22 cellular contexts compared by ENCODE assay signal in genomic region chr1:91948097-91948496, GRCh38. TPM values are rescaled to one million over a fixed set of nuclear protein-coding genes. Genes with fewer than 3 reads are reported as not detected.
DNase-seq lines count a peak whose midpoint lies in the region; ATAC-seq and TF ChIP-seq lines count a peak whose summit lies in the region.
"Had no signal": no experiment of that assay in that cellular context is flagged by ENCODE, and none has a peak within 500 bp of the region (broad histone marks: within the 10 kb centered on the region; RNA-seq: fewer than 3 reads in every experiment).

No MANE protein-coding gene starts in this region.

- H3K4me1 Mint-ChIP-seq in activated CD4-positive, alpha-beta T cell treated with anti-CD3 and anti-CD28 coated beads for 36 hours, result peaks cover 15% of the 10 kb centered on the region
- peaks cover 14% of the 10 kb centered on the region for H3K4me1 Mint-ChIP-seq in activated T-cell treated with anti-CD3 and anti-CD28 coated beads, Interleukin-2, amount 50 U/mL, for 72 hours (ENCODE audit: low read depth)

- no peaks in the 10 kb centered on the region for H3K4me1 ChIP-seq in spleen
- H3K4me1 ChIP-seq: colonic mucosa, pancreas, tibial artery had no signal

- DNase-seq in activated CD4-positive, alpha-beta T cell treated with anti-CD3 and anti-CD28 coated beads for 36 hours, result no peak
- DNase-seq in activated CD4-positive, alpha-beta T cell treated with anti-CD3 and anti-CD28 coated beads for 4 hours, result no peak
- peak in 1 of 2 donors; percentile 5 for DNase-seq in activated T-cell treated with anti-CD3 and anti-CD28 coated beads, Interleukin-2, amount 50 U/mL, for 72 hours
- DNase-seq in spleen, result no peak
- DNase-seq in NCI-H526 treated with DMSO at 0.1 percent for 48 hours (lab: John Stamatoyannopoulos, UW), result no peak
- no peak for DNase-seq in activated effector memory CD4-positive, alpha-beta T cell treated with anti-CD3 and anti-CD28 coated beads, Interleukin-2, amount 50 U/mL, for 16 hours
- no peak for DNase-seq in iPS-NIHi7 (ENCODE audit: extremely low spot score)
- DNase-seq: colonic mucosa; foreskin melanocyte; left ventricle myocardium superior; NCI-H1694; NCI-H226; pancreas; SHP77 treated with DMSO at 0.1 percent for 48 hours; stimulated activated CD4-positive, alpha-beta T cell treated with anti-CD3 and anti-CD28 coated beads, Interleukin-4, amount 100 ng/mL, for 1 hour; tibial artery had no signal

- no peak for TF ChIP-seq CTCF in spleen (IDR thresholded peaks at IDR 0.05 in 8 of 11, conservative IDR thresholded peaks at IDR 0.05 in 3 of 11)

- H3K27ac ChIP-seq in spleen, result peak overlapping the region in 5 of 8 donors; percentile 51 to 82 (median 69)
- H3K27ac ChIP-seq: 22Rv1; BLaER1 treated with 17β-estradiol and CSF1 and Interleukin-3, amounts not matched to agents 10 nM and 100 nM; colonic mucosa; pancreas; tibial artery had no signal

- H3K4me3 Mint-ChIP-seq in activated CD4-positive, alpha-beta T cell treated with anti-CD3 and anti-CD28 coated beads for 36 hours, result peak overlapping the region; percentile 30
- H3K4me3 Mint-ChIP-seq in activated T-cell treated with anti-CD3 and anti-CD28 coated beads, Interleukin-2, amount 50 U/mL, for 72 hours, result peak overlapping the region; percentile 55 to 85

- H3K27ac Mint-ChIP-seq in activated CD4-positive, alpha-beta T cell treated with anti-CD3 and anti-CD28 coated beads for 36 hours, result peak overlapping the region; percentile 33
- peak overlapping the region; percentile 94 for H3K27ac Mint-ChIP-seq in activated T-cell treated with anti-CD3 and anti-CD28 coated beads, Interleukin-2, amount 50 U/mL, for 72 hours

- H3K27me3 ChIP-seq in spleen (replicated peaks in 1 of 7), result no peaks in the 10 kb centered on the region
- H3K27me3 ChIP-seq: BLaER1 treated with 17β-estradiol and CSF1 and Interleukin-3, amounts not matched to agents 10 nM and 100 nM; colonic mucosa; pancreas; tibial artery had no signal

- WGBS in spleen, 5 donors, result 44 to 60% (median 49%) methylated on average over 4 of the region's 4 CpGs

- H3K36me3 ChIP-seq in spleen, result no peaks in the 10 kb centered on the region
- H3K36me3 ChIP-seq: BLaER1 treated with 17β-estradiol and CSF1 and Interleukin-3, amounts not matched to agents 10 nM and 100 nM; colonic mucosa; pancreas; tibial artery had no signal

- no peaks in the 10 kb centered on the region for H3K9me3 Mint-ChIP-seq in activated CD4-positive, alpha-beta T cell treated with anti-CD3 and anti-CD28 coated beads for 36 hours (ENCODE audit: low read depth)
- no peaks in the 10 kb centered on the region for H3K9me3 Mint-ChIP-seq in activated T-cell treated with anti-CD3 and anti-CD28 coated beads, Interleukin-2, amount 50 U/mL, for 72 hours

- no peak for TF ChIP-seq POLR2A in spleen (IDR thresholded peaks at IDR 0.05)

- H3K27me3 Mint-ChIP-seq in activated CD4-positive, alpha-beta T cell treated with anti-CD3 and anti-CD28 coated beads for 36 hours, result no peaks in the 10 kb centered on the region
- no peaks in the 10 kb centered on the region for H3K27me3 Mint-ChIP-seq in activated T-cell treated with anti-CD3 and anti-CD28 coated beads, Interleukin-2, amount 50 U/mL, for 72 hours (ENCODE audit: low read depth)

- peak; percentile 53 for ATAC-seq in activated CD4-positive, alpha-beta T cell treated with anti-CD3 and anti-CD28 coated beads for 36 hours
- ATAC-seq in HG03175 (IDR thresholded peaks at IDR 0.05; ENCODE audit: unreplicated experiment), result peak; percentile 72
- ATAC-seq in activated T-cell treated with anti-CD3 and anti-CD28 coated beads, Interleukin-2, amount 50 U/mL, for 72 hours (replicated peaks in 1 of 2), result peak in 1 of 2 donors; percentile 46
- ATAC-seq: activated CD4-positive, CD25-positive, alpha-beta regulatory T cell treated with anti-CD3 and anti-CD28 coated beads, Interleukin-2, amount 50 U/mL, for 24 hours; left ventricle myocardium superior; pancreas had no signal

- CTCF ChIA-PET in activated CD4-positive, alpha-beta T cell treated with anti-CD3 and anti-CD28 coated beads for 36 hours (lab: Charles Lee), result no interaction called here

- H3K36me3 Mint-ChIP-seq in activated CD4-positive, alpha-beta T cell treated with anti-CD3 and anti-CD28 coated beads for 36 hours (ENCODE audit: low read depth), result no peaks in the 10 kb centered on the region
- H3K36me3 Mint-ChIP-seq in activated T-cell treated with anti-CD3 and anti-CD28 coated beads, Interleukin-2, amount 50 U/mL, for 72 hours (ENCODE audit: insufficient read depth in 2 of 2), result no peaks in the 10 kb centered on the region

- intact Hi-C loops in activated CD4-positive, alpha-beta T cell treated with anti-CD3 and anti-CD28 coated beads for 36 hours (cut with DNase I, micrococcal nuclease), result no loop called here
- intact Hi-C loops in spleen (cut with DNase I; ENCODE audit: low total_unique reads), result no loop called here

- POLR2A ChIA-PET in activated CD4-positive, alpha-beta T cell treated with anti-CD3 and anti-CD28 coated beads for 36 hours (lab: Charles Lee), result no interaction called here

- peak overlapping the region in 1 of 8 donors; percentile 40 for H3K4me3 ChIP-seq in spleen
- H3K4me3 ChIP-seq: BLaER1 treated with 17β-estradiol and CSF1 and Interleukin-3, amounts not matched to agents 10 nM and 100 nM; colonic mucosa; pancreas; tibial artery had no signal

- H3K9me3 ChIP-seq in spleen, result no peaks in the 10 kb centered on the region
- H3K9me3 ChIP-seq: colonic mucosa, pancreas, tibial artery had no signal

RNA-seq across cellular contexts. Expression of gene BRDT, which starts 1.1 kb away (rescaled TPM):
- not detected for total RNA-seq in activated CD4-positive, alpha-beta T cell treated with anti-CD3 and anti-CD28 coated beads for 36 hours
- total RNA-seq in activated T-cell treated with anti-CD3 and anti-CD28 coated beads, Interleukin-2, amount 50 U/mL, for 72 hours, result not detected
- under 1 TPM in 2 of 7 donors, not detected in 5; 0.09 to 0.43 TPM for total RNA-seq in spleen
- polyA plus RNA-seq in spleen, result not detected
- total RNA-seq: colonic mucosa; HT1080; left ventricle myocardium superior; pancreas; T-helper 2 cell treated with Interferon-gamma antibody and Interleukin-4, amounts not matched to agents 100 ng/mL and 5 ng/mL, for 36 hours had no signal
- polyA plus RNA-seq: pancreas had no signal
